In the genomic region with DNA sequence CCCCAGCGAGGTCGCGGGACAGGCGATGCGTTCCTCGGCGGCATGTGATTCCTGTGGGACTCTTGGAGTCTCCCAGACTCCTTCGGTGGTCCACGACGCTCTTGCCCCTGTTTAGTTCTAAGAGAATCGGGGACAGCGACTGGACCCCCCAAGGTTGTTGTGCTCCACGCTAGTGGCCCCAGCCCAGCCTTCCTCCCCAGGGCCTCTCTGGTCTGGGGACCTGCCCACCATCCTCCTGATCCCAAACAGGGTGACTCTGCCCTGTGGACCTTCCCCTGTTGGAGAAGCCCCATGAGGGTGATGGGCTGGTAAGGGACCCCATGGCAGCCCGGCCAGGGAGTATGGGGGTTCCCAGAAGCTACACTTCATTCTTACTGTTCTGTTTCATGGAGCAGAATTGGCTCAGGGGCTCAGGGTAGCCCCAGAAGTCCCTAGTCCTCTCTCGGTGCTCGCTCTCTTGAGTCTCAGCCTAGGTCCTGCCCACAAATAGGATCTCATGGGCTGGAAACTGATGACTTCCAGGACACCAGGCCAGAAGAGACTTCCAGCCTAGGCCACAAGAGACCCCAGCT, we compare ENCODE assay signal across 8 cellular contexts. TPM values are rescaled to one million over a fixed set of nuclear protein-coding genes. Genes with fewer than 3 reads are reported as not detected.
DNase-seq lines count a peak whose midpoint lies in the region; ATAC-seq and TF ChIP-seq lines count a peak whose summit lies in the region.

No MANE protein-coding gene starts in this region.

- H3K4me2 ChIP-seq in osteoblast (ENCODE audit: insufficient read depth, low read length): peak overlapping the region; percentile 83

- peaks cover 70% of the 10 kb centered on the region for H3K4me1 ChIP-seq in CD4-positive, alpha-beta memory T cell (ENCODE audit: insufficient read depth, low read length)
- peaks cover 35% of the 10 kb centered on the region for H3K4me1 ChIP-seq in osteoblast (ENCODE audit: insufficient read depth, low read length)

- POLR2A ChIA-PET in CD4-positive, alpha-beta memory T cell (lab: Charles Lee; ENCODE audit: partially characterized antibody): interaction anchor here (0.8 to 6.6 kb wide), 21 partner anchors 7 to 469 kb away, joined by 3 to 96 read pairs (median 5); a partner anchor contains a TSS

- H3K9me3 Mint-ChIP-seq in CD4-positive, alpha-beta memory T cell: no peaks in the 10 kb centered on the region

- peak overlapping the region; percentile 92 to 98 (median 93) for H3K27ac Mint-ChIP-seq in CD4-positive, alpha-beta memory T cell

- H3K36me3 ChIP-seq in CD4-positive, alpha-beta memory T cell (ENCODE audit: insufficient read depth, low read length): no peaks in the 10 kb centered on the region
- H3K36me3 ChIP-seq in osteoblast (ENCODE audit: insufficient read depth, low read length): no peaks in the 10 kb centered on the region

- no peaks in the 10 kb centered on the region for H3K27me3 ChIP-seq in CD4-positive, alpha-beta memory T cell (ENCODE audit: insufficient read depth, low read length)
- H3K27me3 ChIP-seq in osteoblast (ENCODE audit: insufficient read depth, low read length): no peaks in the 10 kb centered on the region

- intact Hi-C loops in CD4-positive, alpha-beta memory T cell (cut with micrococcal nuclease): loop anchor here (1.0 to 10.0 kb wide), 9 partner anchors 38 to 1068 kb away; a partner anchor contains a TSS

- peak overlapping the region; percentile 88 to 95 (median 90) for H3K4me3 Mint-ChIP-seq in CD4-positive, alpha-beta memory T cell

- peaks cover 15% of the 10 kb centered on the region for H4K20me1 ChIP-seq in osteoblast (ENCODE audit: insufficient read depth, low read length)

- CTCF ChIA-PET in CD4-positive, alpha-beta memory T cell (lab: Charles Lee; ENCODE audit: partially characterized antibody): interaction anchor here (0.7 to 4.0 kb wide), 4 partner anchors 12 to 71 kb away, joined by 3 to 26 read pairs (median 4); no protein-coding TSS in a partner anchor

- ATAC-seq in HG03135 (IDR thresholded peaks at IDR 0.05; ENCODE audit: unreplicated experiment): no peak

- H3K36me3 Mint-ChIP-seq in CD4-positive, alpha-beta memory T cell: peaks cover 0 to 9% of the 10 kb centered on the region in 2 donors

- H3K79me2 ChIP-seq in osteoblast (ENCODE audit: insufficient read depth, low read length): peaks cover 51% of the 10 kb centered on the region

- DNase-seq in CD4-positive, alpha-beta memory T cell: no peak
- DNase-seq in RKO (ENCODE audit: low spot score) (peak; percentile 37), epithelial cell of prostate (ENCODE audit: low read depth, low spot score) (no peak), osteoblast (ENCODE audit: insufficient read length, low spot score, missing footprints) (peak; percentile 77), hippocampal formation (lab: John Stamatoyannopoulos, UW) (no peak), NCI-H510A treated with DMSO at 0.1 percent for 48 hours (lab: John Stamatoyannopoulos, UW) (no peak)
- no peak for DNase-seq in central memory CD4-positive, alpha-beta T cell

- H3K4me1 Mint-ChIP-seq in CD4-positive, alpha-beta memory T cell: peaks cover 46 to 83% (median 69%) of the 10 kb centered on the region in 4 donors

- no peak for TF ChIP-seq CTCF in osteoblast (IDR thresholded peaks at IDR 0.05; ENCODE audit: extremely low read depth, low read depth, low read length)

- H3K4me3 ChIP-seq in CD4-positive, alpha-beta memory T cell (ENCODE audit: low read length in 2 of 2): peak overlapping the region; percentile 65 to 80
- H3K4me3 ChIP-seq in osteoblast (ENCODE audit: insufficient read depth, low read length): peak overlapping the region; percentile 89

- H3K9me3 ChIP-seq in CD4-positive, alpha-beta memory T cell (ENCODE audit: control insufficient read depth in 1 of 2, low read length in 2 of 2): no peaks in the 10 kb centered on the region
- H3K9me3 ChIP-seq in osteoblast (ENCODE audit: low read depth, low read length): no peaks in the 10 kb centered on the region

- H3K27me3 Mint-ChIP-seq in CD4-positive, alpha-beta memory T cell: no peaks in the 10 kb centered on the region

- peak overlapping the region; percentile 49 for H2AFZ ChIP-seq in osteoblast (ENCODE audit: low read length)

- peak overlapping the region; percentile 90 for H3K27ac ChIP-seq in CD4-positive, alpha-beta memory T cell (ENCODE audit: low read depth, low read length)
- peak overlapping the region; percentile 62 for H3K27ac ChIP-seq in epithelial cell of prostate
- H3K27ac ChIP-seq in osteoblast (ENCODE audit: low read depth, low read length): peak overlapping the region; percentile 66

RNA-seq across cellular contexts. Expression of a gene that starts 0.9 kb away (rescaled TPM):
- total RNA-seq in CD4-positive, alpha-beta memory T cell: 10 to 100 TPM; 57.8 to 64.2 TPM
- 10 to 100 TPM; 65.6 to 88.7 TPM for polyA plus RNA-seq in CD4-positive, alpha-beta memory T cell
- 38.4 and 38.6 TPM in 2 replicates for total RNA-seq in osteoblast

RNA-seq across cellular contexts. Expression of a gene that starts 37.2 kb away (rescaled TPM):
- 10 to 100 TPM; 31.1 to 31.3 TPM for total RNA-seq in CD4-positive, alpha-beta memory T cell
- 10 to 100 TPM; 75.7 to 92.4 TPM for polyA plus RNA-seq in CD4-positive, alpha-beta memory T cell
- 33.6 and 34.7 TPM in 2 replicates for total RNA-seq in osteoblast

RNA-seq across cellular contexts. Expression of a gene that starts 38.4 kb away (rescaled TPM):
- total RNA-seq in CD4-positive, alpha-beta memory T cell: 10 to 100 TPM; 58.3 to 63.7 TPM
- polyA plus RNA-seq in CD4-positive, alpha-beta memory T cell: 100 to 1,000 TPM; 149 to 199 TPM
- 0.36 and 0.88 TPM in 2 replicates for total RNA-seq in osteoblast

Comparison
In these comparisons a context has a peak if more than half of its experiments do, and no peak if none do; other contexts are left out.
1. DNase-seq: peak in RKO (single experiment) and osteoblast (single experiment); none in CD4-positive, alpha-beta memory T cell (0 of 5), epithelial cell of prostate (single experiment), hippocampal formation (0 of 2), NCI-H510A treated with DMSO at 0.1 percent for 48 hours (single experiment) and central memory CD4-positive, alpha-beta T cell (single experiment).
2. RNA of a gene that starts 38.4 kb away (total RNA-seq): 58.3 to 63.7 TPM in CD4-positive, alpha-beta memory T cell; 0.36 to 0.88 TPM in osteoblast; every median in the first group is over 10 times any median in the second.
3. Peak in every context shown above with its lines, with median percentiles within 50 percentile points of each other: H3K27ac ChIP-seq.